ENCODE assay signal across 20 cellular contexts in the genomic region with DNA sequence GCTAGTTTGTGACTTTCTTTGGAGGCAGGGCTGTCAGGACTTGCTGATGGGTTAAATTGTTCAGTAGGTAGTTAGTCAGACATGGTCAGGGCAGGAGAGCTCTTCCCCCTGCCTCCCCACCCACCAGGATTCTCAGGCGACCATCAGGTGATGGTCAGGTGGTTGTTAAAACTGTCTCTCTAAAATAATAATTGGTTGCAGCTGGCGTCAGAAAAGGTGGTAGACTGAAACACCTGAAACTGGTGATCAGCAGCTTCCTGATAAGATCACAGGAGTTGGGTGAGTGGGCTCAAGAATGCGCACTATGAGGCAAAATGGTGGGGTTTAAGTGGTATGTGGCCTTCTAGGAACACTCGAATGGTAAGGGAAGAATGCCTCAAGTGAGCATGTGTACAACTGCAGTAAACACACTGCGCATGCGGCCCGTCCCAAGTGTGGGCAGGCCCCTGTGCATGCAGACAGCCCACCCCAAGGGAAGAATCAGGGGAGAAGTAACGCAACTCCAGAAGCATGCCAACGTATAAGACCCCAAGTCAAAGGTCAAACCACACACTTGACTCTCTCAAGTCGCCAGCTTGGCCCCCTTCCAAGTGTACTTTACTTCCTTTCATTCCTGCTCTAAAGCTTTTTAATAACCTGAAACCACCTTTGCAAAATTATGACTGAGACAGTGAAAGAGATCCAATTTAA. TPM values are rescaled to one million over a fixed set of nuclear protein-coding genes. Genes with fewer than 3 reads are reported as not detected.
A peak's percentile ranks its signal among the peaks of the same experiment; 100 is the strongest.
DNase-seq lines count a peak whose midpoint lies in the region; ATAC-seq and TF ChIP-seq lines count a peak whose summit lies in the region.
"Had no signal": no experiment of that assay in that cellular context is flagged by ENCODE, and none has a peak within 500 bp of the region (broad histone marks: within the 10 kb centered on the region; RNA-seq: fewer than 3 reads in every experiment).

No MANE protein-coding gene starts in this region.

- TF ChIP-seq CTCF in PC-3 (conservative IDR thresholded peaks at IDR 0.05; ENCODE audit: low read depth, low read length) = no peak

- no TSS peak for BruUV-seq in PC-3 (replicated peaks; lab: Mats Ljungman, UMichigan)

- ATAC-seq in GM18505 (IDR thresholded peaks at IDR 0.05; ENCODE audit: unreplicated experiment) (no peak), HG03378 (IDR thresholded peaks at IDR 0.05; ENCODE audit: unreplicated experiment) (no peak), HG03196 (IDR thresholded peaks at IDR 0.05; ENCODE audit: unreplicated experiment) (no peak), PC-3 (no peak)

- no peaks in the 10 kb centered on the region for H3K79me2 ChIP-seq in PC-3 (ENCODE audit: low read length)

- TF ChIP-seq POLR2A in GM18505 (IDR thresholded peaks at IDR 0.05; ENCODE audit: borderline replicate concordance, extremely low read depth, insufficient read depth, insufficient read length) = no peak

- H3K27ac ChIP-seq in PC-3 (ENCODE audit: low read length) = no peak overlapping the region
- H3K27ac ChIP-seq: heart right ventricle, suprapubic skin had no signal

- H3K9ac ChIP-seq in PC-3 (ENCODE audit: low read length) = no peak overlapping the region

- H3K4me1 ChIP-seq in PC-3 (ENCODE audit: insufficient read depth, low read length) = peaks cover 37% of the 10 kb centered on the region

- CTCF ChIA-PET in PC-3 (lab: Charles Lee) = interaction anchor here (0.6 kb wide), 1 partner anchor 271 kb away, joined by 3 read pairs; no protein-coding TSS in a partner anchor

- H4K20me1 ChIP-seq in PC-3 (ENCODE audit: low read length) = no peaks in the 10 kb centered on the region

- no peak overlapping the region for H3K4me2 ChIP-seq in PC-3 (ENCODE audit: low read length)

- H3K27me3 ChIP-seq in PC-3 (ENCODE audit: low read length) = no peaks in the 10 kb centered on the region
- H3K27me3 ChIP-seq: heart right ventricle, suprapubic skin had no signal

- DNase-seq in DMS79 (lab: John Stamatoyannopoulos, UW) = peak; percentile 65
- DNase-seq in NCI-H2227 (lab: John Stamatoyannopoulos, UW; ENCODE audit: unreplicated experiment) = peak; percentile 47
- peak; percentile 23 for DNase-seq in ecto neural progenitor cell (ENCODE audit: low spot score)
- DNase-seq in posterior vena cava (ENCODE audit: low spot score) = peak; percentile 34
- DNase-seq in PC-3 = no peak
- DNase-seq: activated CD4-positive, alpha-beta T cell treated with anti-CD3 and anti-CD28 coated beads for 48 hours; activated gamma-delta T cell treated with Interleukin-2 at 50 U/mL for 16 hours; CD4-positive, alpha-beta memory T cell; DMS153; heart right ventricle; NCI-H1092 treated with DMSO at 0.1 percent for 48 hours; NCI-H69; retina; Right ventricle myocardium superior; T-cell had no signal

- H3K9me3 ChIP-seq in PC-3 (ENCODE audit: low read length) = no peaks in the 10 kb centered on the region
- H3K9me3 ChIP-seq: heart right ventricle, suprapubic skin had no signal

- H3K36me3 ChIP-seq in PC-3 (ENCODE audit: low read depth, low read length) = no peaks in the 10 kb centered on the region
- H3K36me3 ChIP-seq: heart right ventricle, suprapubic skin had no signal

- no peak overlapping the region for H2AFZ ChIP-seq in PC-3 (ENCODE audit: low read length)

- intact Hi-C loops in posterior vena cava (cut with DNase I) (no loop called here), PC-3 (cut with micrococcal nuclease) (loop anchor here (2.0 kb wide), 1 partner anchor 151 kb away; no protein-coding TSS in a partner anchor)

- peaks cover 12% of the 10 kb centered on the region for H3F3A ChIP-seq in PC-3 (ENCODE audit: low read length, unreplicated experiment)

- POLR2A ChIA-PET in PC-3 (lab: Charles Lee; ENCODE audit: unreplicated experiment) = no interaction called here

- H3K4me3 ChIP-seq in PC-3 (ENCODE audit: low read length) = no peak overlapping the region
- H3K4me3 ChIP-seq: heart right ventricle, suprapubic skin had no signal

- H3K9me2 ChIP-seq in PC-3 (replicated peaks; ENCODE audit: low read length) = no peaks in the 10 kb centered on the region

RNA-seq across cellular contexts. Expression of gene BLCAP, which starts 7.9 kb away (rescaled TPM):
- total RNA-seq in posterior vena cava (10 to 100 TPM; 48.1 to 55.4 TPM), PC-3 (2014; rRNA removed) (100 and 120 TPM in 2 replicates)

RNA-seq across cellular contexts. Expression of gene NNAT, which starts 14.5 kb away (rescaled TPM):
- total RNA-seq in posterior vena cava = under 1 TPM; 0.52 to 0.65 TPM
- not detected in 2 replicates for total RNA-seq in PC-3 (2014; rRNA removed)
- total RNA-seq: bronchial epithelial cell; CD4-positive, alpha-beta memory T cell; Right ventricle myocardium superior had no signal
